ENCODE assay signal across 10 cellular contexts in genomic region chr7:130084037-130084875, GRCh38. TPM values are rescaled to one million over a fixed set of nuclear protein-coding genes. Genes with fewer than 3 reads are reported as not detected.
A peak's percentile ranks its signal among the peaks of the same experiment; 100 is the strongest.
DNase-seq lines count a peak whose midpoint lies in the region; ATAC-seq and TF ChIP-seq lines count a peak whose summit lies in the region.
"Had no signal": no experiment of that assay in that cellular context is flagged by ENCODE, and none has a peak within 500 bp of the region (broad histone marks: within the 10 kb centered on the region; RNA-seq: fewer than 3 reads in every experiment).

No MANE protein-coding gene starts in this region.

- H3K27ac ChIP-seq in HL-60 (replicated peaks) = no peak overlapping the region
- no peak overlapping the region for H3K27ac ChIP-seq in WERI-Rb-1
- H3K27ac ChIP-seq in caudate nucleus (ENCODE audit: low read depth, low read length) = no peak overlapping the region

- ATAC-seq in left lobe of liver = peak; percentile 67
- ATAC-seq in HG03342 (IDR thresholded peaks at IDR 0.05; ENCODE audit: unreplicated experiment) = no peak
- ATAC-seq: stimulated activated memory B cell treated with anti-CD40 and anti-IgM and Interleukin-4, amounts not matched to agents 10 μg/mL and 1 μg/mL and 100 μg/mL, for 72 hours had no signal

- H3K27me3 ChIP-seq in HL-60 (ENCODE audit: insufficient read depth, poor library complexity, severe bottlenecking) (no peaks in the 10 kb centered on the region), WERI-Rb-1 (ENCODE audit: insufficient read depth, low read depth, severe bottlenecking) (no peaks in the 10 kb centered on the region)

- peak; percentile 15 for TF ChIP-seq CTCF in HL-60 (IDR thresholded peaks at IDR 0.05; ENCODE audit: insufficient read depth, low read length)
- peak; percentile 27; the same call in 1 of the 2 replicates for TF ChIP-seq CTCF in WERI-Rb-1 (IDR thresholded peaks at IDR 0.05; ENCODE audit: low read depth, low read length)

- peak; percentile 23 to 31 for DNase-seq in AML-193 (lab: John Stamatoyannopoulos, UW)
- no peak for DNase-seq in HL-60 (ENCODE audit: low read depth in 1 of 2, low spot score in 1 of 2)
- DNase-seq in WERI-Rb-1 = no peak
- no peak for DNase-seq in left lobe of liver (ENCODE audit: low spot score)
- no peak for DNase-seq in caudate nucleus (lab: John Stamatoyannopoulos, UW)
- no peak for DNase-seq in effector CD4-positive, alpha-beta T cell
- no peak for DNase-seq in inferior parietal cortex (ENCODE audit: extremely low spot score)
- DNase-seq: anterior cingulate cortex had no signal

- H3K9me3 ChIP-seq in WERI-Rb-1 (ENCODE audit: severe bottlenecking) = no peaks in the 10 kb centered on the region

- H3K36me3 ChIP-seq in WERI-Rb-1 = peaks cover 3% of the 10 kb centered on the region; the same call in 1 of the 2 replicates

- H3K4me3 ChIP-seq in HL-60 (replicated peaks; ENCODE audit: insufficient read depth, low read length) (no peak overlapping the region), WERI-Rb-1 (ENCODE audit: low read depth, low read length) (no peak overlapping the region)

RNA-seq across cellular contexts. Expression of gene KLHDC10, which starts 13.9 kb away (rescaled TPM):
- 35.3 TPM for total RNA-seq in left lobe of liver

RNA-seq across cellular contexts. Expression of gene ZC3HC1, which starts 33.1 kb away (rescaled TPM):
- 9.0 TPM for total RNA-seq in left lobe of liver

Comparison
In these comparisons a context has a peak if more than half of its experiments do, and no peak if none do; other contexts are left out.
1. DNase-seq: peak in AML-193 (2 of 2); none in HL-60 (0 of 2), WERI-Rb-1 (single experiment), left lobe of liver (single experiment), caudate nucleus (0 of 61), effector CD4-positive, alpha-beta T cell (single experiment) and inferior parietal cortex (single experiment).